Comparison of ENCODE assay signal across 11 cellular contexts in genomic region chr10:62093863-62094291, GRCh38.
DNase-seq lines count a peak whose midpoint lies in the region; ATAC-seq and TF ChIP-seq lines count a peak whose summit lies in the region.
"Had no signal": no experiment of that assay in that cellular context is flagged by ENCODE, and none has a peak within 500 bp of the region (broad histone marks: within the 10 kb centered on the region; RNA-seq: fewer than 3 reads in every experiment).

No MANE protein-coding gene starts in this region.

- in situ Hi-C loops in GM23248 (cut with MboI) = no loop called here

- H3K9me2 ChIP-seq in GM23248 (ENCODE audit: insufficient read depth) = no peaks in the 10 kb centered on the region

- peaks cover 48% of the 10 kb centered on the region for H3K4me1 ChIP-seq in GM23248 (ENCODE audit: insufficient read depth)
- H3K4me1 ChIP-seq in adipocyte (ENCODE audit: control insufficient read depth, insufficient read depth, low read length) = peaks cover 71% of the 10 kb centered on the region
- peaks cover 48% of the 10 kb centered on the region for H3K4me1 ChIP-seq in left ventricle myocardium inferior
- peaks cover 48% of the 10 kb centered on the region for H3K4me1 ChIP-seq in skeletal muscle satellite cell (ENCODE audit: control insufficient read depth, insufficient read depth, low read length)
- peaks cover 0 to 17% of the 10 kb centered on the region in 2 donors for H3K4me1 ChIP-seq in aorta (ENCODE audit: control insufficient read depth in 1 of 2, insufficient read depth in 2 of 2, low read length in 2 of 2)

- 49 to 51% methylated on average over 4 of the region's 4 CpGs for WGBS in GM23248 (ENCODE audit: low coverage in 1 of 2, low lambda C conversion rate in 2 of 2, missing lambda C conversion rate in 2 of 2), 2 experiments
- 17 to 26% methylated on average over 4 of the region's 4 CpGs for WGBS in aorta, 2 donors

- H3K4me3 ChIP-seq in GM23248 (no peak overlapping the region), adipocyte (ENCODE audit: low read length) (no peak overlapping the region), left ventricle myocardium inferior (no peak overlapping the region), skeletal muscle satellite cell (ENCODE audit: low read length) (peak overlapping the region; percentile 28), aorta (ENCODE audit: low read length in 2 of 2) (no peak overlapping the region)

- H3K27me3 ChIP-seq in GM23248 (replicated peaks; ENCODE audit: insufficient read depth) = no peaks in the 10 kb centered on the region
- no peaks in the 10 kb centered on the region for H3K27me3 ChIP-seq in adipocyte (replicated peaks; ENCODE audit: control insufficient read depth, insufficient read depth, low read length)
- no peaks in the 10 kb centered on the region for H3K27me3 ChIP-seq in left ventricle myocardium inferior (ENCODE audit: low read depth)
- H3K27me3 ChIP-seq in skeletal muscle satellite cell (ENCODE audit: control insufficient read depth, insufficient read depth, low read length) = no peaks in the 10 kb centered on the region
- H3K27me3 ChIP-seq in aorta (ENCODE audit: control insufficient read depth in 1 of 2, insufficient read depth in 2 of 2, low read length in 1 of 2) = no peaks in the 10 kb centered on the region

- H4K20me1 ChIP-seq in GM23248 (ENCODE audit: insufficient read depth) = no peaks in the 10 kb centered on the region

- H3K4me2 ChIP-seq in GM23248 (ENCODE audit: unreplicated experiment) (peak overlapping the region; percentile 73), skeletal muscle satellite cell (ENCODE audit: low read length) (peak overlapping the region; percentile 69)

- H3K79me2 ChIP-seq in GM23248 (ENCODE audit: insufficient read depth) = peaks cover 48% of the 10 kb centered on the region

- peaks cover 85% of the 10 kb centered on the region for H3F3A ChIP-seq in GM23248 (ENCODE audit: insufficient read depth)

- H3K9me3 ChIP-seq in GM23248 (ENCODE audit: low read depth) (no peaks in the 10 kb centered on the region), adipocyte (ENCODE audit: control insufficient read depth, low read length) (no peaks in the 10 kb centered on the region), left ventricle myocardium inferior (replicated peaks) (no peaks in the 10 kb centered on the region), skeletal muscle satellite cell (replicated peaks; ENCODE audit: low read length) (no peaks in the 10 kb centered on the region), aorta (ENCODE audit: control insufficient read depth, low read length) (no peaks in the 10 kb centered on the region)

- intact Hi-C loops in left ventricle myocardium inferior (cut with micrococcal nuclease) = no loop called here
- intact Hi-C loops in aorta (cut with DNase I) = loop anchor here in 1 of 2 donors (5.0 to 10.0 kb wide), 2 partner anchors 37 to 151 kb away; no protein-coding TSS in a partner anchor

- DNase-seq in GM23248 (peak; percentile 69), adipocyte (ENCODE audit: low read depth) (peak; percentile 74), left ventricle myocardium inferior (no peak), NOMO-1 treated with DMSO at 0.1 percent for 48 hours (lab: John Stamatoyannopoulos, UW; ENCODE audit: unreplicated experiment) (no peak), aorta (no peak), COLO668 (lab: John Stamatoyannopoulos, UW; ENCODE audit: unreplicated experiment) (no peak)
- DNase-seq: activated CD8-positive, alpha-beta memory T cell treated with anti-CD3 and anti-CD28 coated beads, Interleukin-2, amount 10 ng/mL, durations not matched to agents 7 days and 5 days; NK-92 treated with Interleukin-12 subunit alpha and Interleukin-12 subunit beta, amount 100 ng/mL, for 24 hours; stimulated activated CD4-positive, alpha-beta T cell treated with anti-CD3 and anti-CD28 coated beads, Interleukin-4, amount 100 ng/mL, for 1 hour had no signal

- no peak for ATAC-seq in GM18867 (IDR thresholded peaks at IDR 0.05; ENCODE audit: unreplicated experiment)
- ATAC-seq in aorta (ENCODE audit: low FRiP score) = no peak
- ATAC-seq: activated CD8-positive, alpha-beta memory T cell treated with anti-CD3 and anti-CD28 coated beads, Interleukin-2, amount 10 ng/mL, durations not matched to agents 7 days and 5 days had no signal

- H3K27ac ChIP-seq in GM23248 = peak overlapping the region; percentile 92
- H3K27ac ChIP-seq in left ventricle myocardium inferior (replicated peaks) = peak overlapping the region; percentile 71
- H3K27ac ChIP-seq in aorta (ENCODE audit: low read depth in 1 of 2, low read length in 2 of 2) = no peak overlapping the region

- no peak for TF ChIP-seq CTCF in left ventricle myocardium inferior (IDR thresholded peaks at IDR 0.05; ENCODE audit: borderline replicate concordance)

- H2AFZ ChIP-seq in GM23248 = no peak overlapping the region

- 0 out of 2 replicates have a peak overlapping the region, but pooled peaks have one; percentile 8 for H3K9ac ChIP-seq in GM23248
- peak overlapping the region; percentile 76 for H3K9ac ChIP-seq in adipocyte (ENCODE audit: low read length)
- H3K9ac ChIP-seq in skeletal muscle satellite cell (ENCODE audit: low read depth, low read length) = peak overlapping the region; percentile 45

- H3K36me3 ChIP-seq in GM23248 (ENCODE audit: low read depth) (peaks cover 56% of the 10 kb centered on the region), adipocyte (ENCODE audit: control insufficient read depth, insufficient read depth, low read length, severe bottlenecking) (peaks cover 56% of the 10 kb centered on the region), left ventricle myocardium inferior (peaks cover 44% of the 10 kb centered on the region), skeletal muscle satellite cell (ENCODE audit: insufficient read depth, low read length) (peaks cover 55% of the 10 kb centered on the region), aorta (ENCODE audit: control insufficient read depth in 1 of 2, insufficient read depth in 2 of 2, low read length in 1 of 2) (peaks cover 12 to 14% of the 10 kb centered on the region in 2 donors)

Comparison
In these comparisons a context has a peak if more than half of its experiments do, and no peak if none do; other contexts are left out.
1. DNase-seq: peak in GM23248 (single experiment) and adipocyte (single experiment); none in left ventricle myocardium inferior (single experiment), NOMO-1 treated with DMSO at 0.1 percent for 48 hours (single experiment), aorta (0 of 2) and COLO668 (single experiment).
2. H3K27ac ChIP-seq: peak in GM23248 (single experiment) and left ventricle myocardium inferior (single experiment); none in aorta (0 of 2).
3. H3K9ac ChIP-seq: peak in every context shown above with its lines; median percentile 76 in adipocyte; 45 in skeletal muscle satellite cell; 8 in GM23248.